In the genomic region with DNA sequence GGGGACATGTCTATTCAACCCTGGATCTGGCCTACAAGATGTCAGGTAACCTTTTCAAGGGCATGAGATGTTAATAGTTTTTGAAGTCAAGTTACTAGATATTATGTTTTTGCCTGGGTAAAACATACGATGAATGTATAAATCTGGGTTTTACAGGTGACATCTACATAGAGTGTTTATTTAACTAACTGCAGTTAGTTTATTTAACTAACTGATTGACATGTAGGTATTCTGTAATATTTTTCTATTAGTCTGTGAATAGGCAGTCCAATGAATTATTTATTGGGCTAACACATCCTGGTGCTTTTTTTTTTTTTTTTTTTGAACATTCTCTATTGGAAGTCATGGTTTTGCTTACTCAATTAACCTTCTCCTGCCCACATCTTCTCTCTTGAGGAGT, we compare ENCODE assay signal across 20 cellular contexts. TPM values are rescaled to one million over a fixed set of nuclear protein-coding genes. Genes with fewer than 3 reads are reported as not detected.
A peak's percentile ranks its signal among the peaks of the same experiment; 100 is the strongest.
DNase-seq lines count a peak whose midpoint lies in the region; ATAC-seq, FAIRE-seq and TF ChIP-seq lines count a peak whose summit lies in the region.
"Had no signal": no experiment of that assay in that cellular context is flagged by ENCODE, and none has a peak within 500 bp of the region (broad histone marks: within the 10 kb centered on the region; RNA-seq: fewer than 3 reads in every experiment).

No MANE protein-coding gene starts in this region.

- no peak for TF ChIP-seq EP300 in H1 (IDR thresholded peaks at IDR 0.05; ENCODE audit: borderline replicate concordance in 1 of 2, low read depth in 2 of 2, low read length in 2 of 2)

- no peaks in the 10 kb centered on the region for H3K27me3 Mint-ChIP-seq in T-helper 17 cell
- H3K27me3 Mint-ChIP-seq: B cell; CD4-positive, CD25-positive, alpha-beta regulatory T cell; CD8-positive, alpha-beta memory T cell had no signal

- H3K23me2 ChIP-seq in H1 (ENCODE audit: low read depth, low read length): no peaks in the 10 kb centered on the region

- no peak for FAIRE-seq in H1 (lab: Jason Lieb, UNC)
- FAIRE-seq: GM12878 had no signal

- TF ChIP-seq CTCF in HEK293 (tag by site-specific recombination; IDR thresholded peaks at IDR 0.05) (no peak), H1 (IDR thresholded peaks at IDR 0.05; ENCODE audit: control extremely low read depth in 1 of 3, insufficient read depth in 1 of 3, low read depth in 1 of 3, low read length in 3 of 3) (no peak), GM20000 (IDR thresholded peaks at IDR 0.05; ENCODE audit: extremely low read depth, missing control alignments) (no peak)

- no peaks in the 10 kb centered on the region for H3K79me2 ChIP-seq in H1 (ENCODE audit: control insufficient read depth in 1 of 2, insufficient read depth in 2 of 2, low read length in 2 of 2)

- peaks cover 22% of the 10 kb centered on the region for H3K4me1 Mint-ChIP-seq in T-helper 17 cell
- H3K4me1 Mint-ChIP-seq: B cell had no signal

- 89% methylated on average over 1 of the region's 1 CpG; no CpG with 5 or more reads in 1 of the 2 experiments for WGBS in H1 (ENCODE audit: extremely low coverage in 1 of 2, insufficient coverage in 1 of 2, insufficient read length in 1 of 2, insufficient replicate concordance in 2 of 2, low coverage in 1 of 2, low lambda C conversion rate in 2 of 2, missing lambda C conversion rate in 1 of 2), 2 experiments
- no CpG with 5 or more reads among the region's 1 CpG for WGBS in neuronal stem cell (ENCODE audit: extremely low coverage in 2 of 2, insufficient read length in 2 of 2, insufficient replicate concordance in 1 of 2), 2 donors

- H3K79me1 ChIP-seq in H1 (ENCODE audit: low read depth, low read length): no peaks in the 10 kb centered on the region
- H3K79me1 ChIP-seq in neuronal stem cell (ENCODE audit: low read depth, low read length): no peaks in the 10 kb centered on the region

- 0 out of 2 replicates have a peak overlapping the region, but pooled peaks have one; percentile 16 for H2AFZ ChIP-seq in H1 (ENCODE audit: low read length)
- peak overlapping the region; percentile 17 for H2AFZ ChIP-seq in neuronal stem cell (ENCODE audit: low read length)

- H3K27me3 ChIP-seq in H1 (replicated peaks in 1 of 4; ENCODE audit: control insufficient read depth in 3 of 4, extremely low read depth in 1 of 4, insufficient read depth in 3 of 4, low read length in 3 of 4) (no peaks in the 10 kb centered on the region), neuronal stem cell (ENCODE audit: control insufficient read depth in 3 of 3, insufficient read depth in 3 of 3, low read depth in 1 of 3, low read length in 3 of 3) (no peaks in the 10 kb centered on the region)
- H3K27me3 ChIP-seq: BLaER1 treated with 17β-estradiol and CSF1 and Interleukin-3, amounts not matched to agents 10 nM and 100 nM had no signal

- POLR2A ChIA-PET in HEK293 (lab: Yijun Ruan, JAX) (no interaction called here), H1 (lab: Charles Lee; ENCODE audit: partially characterized antibody) (no interaction called here)

- H3K4me3 ChIP-seq in HEK293 (ENCODE audit: low read depth, low read length) (no peak overlapping the region), H1 (ENCODE audit: extremely low read depth in 1 of 4, insufficient read depth in 2 of 4, low read depth in 3 of 4, low read length in 4 of 4) (no peak overlapping the region), neuronal stem cell (ENCODE audit: low read length in 2 of 2) (no peak overlapping the region)
- H3K4me3 ChIP-seq: BLaER1 treated with 17β-estradiol and CSF1 and Interleukin-3, amounts not matched to agents 10 nM and 100 nM; GM12878; GM23338 had no signal

- no peak for ATAC-seq in T-helper 17 cell
- ATAC-seq: GM12878, HCT116 had no signal

- no peak overlapping the region for H3K56ac ChIP-seq in H1 (replicated peaks; ENCODE audit: insufficient read length, low read depth, low read length)

- no peak for TF ChIP-seq POLR2A in H1 (IDR thresholded peaks at IDR 0.05; ENCODE audit: control extremely low read depth in 1 of 2, low read depth in 2 of 2, low read length in 2 of 2)

- no peaks in the 10 kb centered on the region for H3K4me1 ChIP-seq in HEK293 (ENCODE audit: control insufficient read depth, insufficient read depth, low read length)
- peaks cover 0 to 3% (median 0%) of the 10 kb centered on the region in 4 experiments; a peak in 1 of 7 replicates for H3K4me1 ChIP-seq in H1 (replicated peaks in 1 of 4; ENCODE audit: control insufficient read depth in 3 of 4, insufficient read depth in 4 of 4, low read length in 3 of 4)
- H3K4me1 ChIP-seq in neuronal stem cell (ENCODE audit: control insufficient read depth in 2 of 2, insufficient read depth in 1 of 2, low read depth in 1 of 2, low read length in 2 of 2): peaks cover 0 to 19% of the 10 kb centered on the region in 2 donors
- H3K4me1 ChIP-seq: BLaER1 treated with 17β-estradiol and CSF1 and Interleukin-3, amounts not matched to agents 10 nM and 100 nM had no signal

- H2AK5ac ChIP-seq in H1 (ENCODE audit: low read depth, low read length): no peak overlapping the region
- H2AK5ac ChIP-seq in neuronal stem cell (ENCODE audit: low read depth, low read length): no peak overlapping the region

- H2BK120ac ChIP-seq in H1 (replicated peaks; ENCODE audit: low read depth, low read length) (no peak overlapping the region), neuronal stem cell (ENCODE audit: low read depth, low read length) (no peak overlapping the region)

- H4K20me1 ChIP-seq in H1 (replicated peaks in 1 of 2; ENCODE audit: control insufficient read depth in 1 of 2, insufficient read depth in 2 of 2, low read length in 2 of 2): no peaks in the 10 kb centered on the region
- H4K20me1 ChIP-seq: BLaER1 treated with 17β-estradiol and CSF1 and Interleukin-3, amounts not matched to agents 10 nM and 100 nM had no signal

- no peak overlapping the region for H2BK15ac ChIP-seq in H1 (ENCODE audit: low read length)
- no peak overlapping the region for H2BK15ac ChIP-seq in neuronal stem cell (ENCODE audit: low read length)

- H3K14ac ChIP-seq in H1 (ENCODE audit: insufficient read length) (no peak overlapping the region), neuronal stem cell (ENCODE audit: low read length) (no peak overlapping the region)

- no peak for TF ChIP-seq RAD21 in H1 (IDR thresholded peaks at IDR 0.05 in 1 of 2, conservative IDR thresholded peaks at IDR 0.05 in 1 of 2; ENCODE audit: low read depth in 2 of 2, low read length in 2 of 2)

- H2BK12ac ChIP-seq in H1 (ENCODE audit: low read depth, low read length): no peak overlapping the region
- H2BK12ac ChIP-seq in neuronal stem cell (ENCODE audit: low read length): no peak overlapping the region

- no peak overlapping the region for H3K4me3 Mint-ChIP-seq in T-helper 17 cell
- H3K4me3 Mint-ChIP-seq: B cell; CD4-positive, CD25-positive, alpha-beta regulatory T cell; CD8-positive, alpha-beta memory T cell; GM23338 had no signal

- H4K8ac ChIP-seq in H1 (ENCODE audit: extremely low read depth, insufficient read depth, low read length) (no peak overlapping the region), neuronal stem cell (ENCODE audit: low read depth, low read length) (no peak overlapping the region)

- no peak overlapping the region for H3K23ac ChIP-seq in H1 (ENCODE audit: insufficient read length)
- no peak overlapping the region for H3K23ac ChIP-seq in neuronal stem cell (ENCODE audit: low read depth, low read length, poor library complexity)

- H3K27ac ChIP-seq in HEK293 (ENCODE audit: extremely low read depth, low read depth, low read length) (no peak overlapping the region), H1 (ENCODE audit: low read depth, low read length) (no peak overlapping the region), neuronal stem cell (replicated peaks; ENCODE audit: low read length) (no peak overlapping the region), substantia nigra (ENCODE audit: low read depth, low read length, poor library complexity, severe bottlenecking) (no peak overlapping the region)
- H3K27ac ChIP-seq: BLaER1 treated with 17β-estradiol and CSF1 and Interleukin-3, amounts not matched to agents 10 nM and 100 nM had no signal

- H3K4ac ChIP-seq in H1 (replicated peaks; ENCODE audit: insufficient read length, low read depth, low read length) (no peak overlapping the region), neuronal stem cell (ENCODE audit: low read length) (no peak overlapping the region)

- DNase-seq in T-helper 17 cell (no peak), H1 (ENCODE audit: low read depth in 1 of 2, low spot score in 2 of 2) (no peak), neuronal stem cell (ENCODE audit: low spot score) (no peak), HuH-7.5 (ENCODE audit: low spot score) (no peak), substantia nigra (lab: John Stamatoyannopoulos, UW) (no peak), GM20000 (ENCODE audit: low spot score) (no peak)
- DNase-seq: 8988T; CD4-positive, CD25-positive, alpha-beta regulatory T cell; CD8-positive, alpha-beta memory T cell; COR-L47; DMS 273 treated with DMSO at 0.1 percent for 48 hours; DMS53; DND-41; EL had no signal

- H3K9me3 ChIP-seq in HEK293 (ENCODE audit: control insufficient read depth, insufficient read depth, low read depth, low read length): no peaks in the 10 kb centered on the region
- H3K9me3 ChIP-seq in T-helper 17 cell (ENCODE audit: control insufficient read depth, low read length, poor library complexity, severe bottlenecking): no peaks in the 10 kb centered on the region
- no peaks in the 10 kb centered on the region for H3K9me3 ChIP-seq in H1 (ENCODE audit: insufficient read depth in 2 of 2, low read depth in 1 of 2, low read length in 1 of 2)
- no peaks in the 10 kb centered on the region for H3K9me3 ChIP-seq in neuronal stem cell (replicated peaks in 1 of 2; ENCODE audit: control insufficient read depth in 2 of 2, insufficient read depth in 1 of 2, low read depth in 1 of 2, low read length in 2 of 2)
- H3K9me3 ChIP-seq: BLaER1 treated with 17β-estradiol and CSF1 and Interleukin-3, amounts not matched to agents 10 nM and 100 nM had no signal

- H2BK20ac ChIP-seq in H1 (ENCODE audit: low read length): no peak overlapping the region

- H3K9ac ChIP-seq in H1 (replicated peaks in 1 of 4; ENCODE audit: extremely low read depth in 1 of 4, low read depth in 3 of 4, low read length in 3 of 4) (no peak overlapping the region), neuronal stem cell (ENCODE audit: low read depth, low read length, poor library complexity) (no peak overlapping the region)
- H3K9ac ChIP-seq: BLaER1 treated with 17β-estradiol and CSF1 and Interleukin-3, amounts not matched to agents 10 nM and 100 nM had no signal

- no peaks in the 10 kb centered on the region for H3K36me3 Mint-ChIP-seq in T-helper 17 cell (ENCODE audit: low read depth)

- H4K91ac ChIP-seq in H1 (replicated peaks; ENCODE audit: insufficient read length, low read length): no peak overlapping the region
- no peak overlapping the region for H4K91ac ChIP-seq in neuronal stem cell (ENCODE audit: low read depth, low read length, poor library complexity)

- CTCF ChIA-PET in HEK293 (lab: Yijun Ruan, JAX) (no interaction called here), H1 (lab: Charles Lee; ENCODE audit: partially characterized antibody) (no interaction called here)

- H2BK5ac ChIP-seq in H1 (ENCODE audit: low read depth, low read length): no peak overlapping the region
- H2BK5ac ChIP-seq in neuronal stem cell (ENCODE audit: low read length): no peak overlapping the region

- H3K36me3 ChIP-seq in HEK293 (ENCODE audit: control insufficient read depth in 2 of 2, insufficient read depth in 1 of 2, low read length in 2 of 2) (no peaks in the 10 kb centered on the region), H1 (ENCODE audit: control insufficient read depth in 2 of 4, insufficient read depth in 4 of 4, low read length in 3 of 4) (no peaks in the 10 kb centered on the region), neuronal stem cell (replicated peaks in 1 of 2; ENCODE audit: control insufficient read depth in 2 of 2, insufficient read depth in 2 of 2, low read length in 2 of 2) (no peaks in the 10 kb centered on the region)
- H3K36me3 ChIP-seq: BLaER1 treated with 17β-estradiol and CSF1 and Interleukin-3, amounts not matched to agents 10 nM and 100 nM had no signal

- H3K27ac Mint-ChIP-seq in T-helper 17 cell: peak overlapping the region; percentile 75
- H3K27ac Mint-ChIP-seq: B cell, GM23338 had no signal

- no peak overlapping the region for H4K5ac ChIP-seq in H1 (ENCODE audit: insufficient read length, low read depth, low read length)

- H3K18ac ChIP-seq in H1 (ENCODE audit: extremely low read depth, low read length) (no peak overlapping the region), neuronal stem cell (ENCODE audit: low read length) (no peak overlapping the region)

- H3K4me2 ChIP-seq in H1 (ENCODE audit: insufficient read depth in 1 of 2, low read depth in 2 of 2, low read length in 2 of 2) (no peak overlapping the region), neuronal stem cell (ENCODE audit: insufficient read depth, low read length, poor library complexity, severe bottlenecking) (no peak overlapping the region)
- H3K4me2 ChIP-seq: BLaER1 treated with 17β-estradiol and CSF1 and Interleukin-3, amounts not matched to agents 10 nM and 100 nM; GM23338 had no signal

RNA-seq across cellular contexts. Expression of a gene that starts 38.7 kb away (rescaled TPM):
- total RNA-seq in T-helper 17 cell: 10 to 100 TPM; 96.4 to 98.9 TPM
- 42.0 and 46.8 TPM in 2 replicates for total RNA-seq in H1 (2021; fragmentation: NEBNext Ultra II Directional; extraction: Animal tissue kit (Norgen Biotek cat#: 25700))
- polyA plus RNA-seq in H1 (2011; rRNA removed): 7.4 and 8.0 TPM in 2 replicates
- polyA plus RNA-seq in H1 (2011; cell fraction: cytosol; rRNA removed): 10.7 TPM
- 18.1 TPM for polyA plus RNA-seq in H1 (2011; cell fraction: nucleus; rRNA removed)
- 16.8 to 23.1 TPM (median 21.9 TPM) in 4 replicates for polyA plus RNA-seq in H1 (2012, experiment 1 of 2)
- polyA plus RNA-seq in H1 (2012, experiment 2 of 2): 3.9 TPM
- 29.1 TPM for polyA plus RNA-seq in H1 (2013, experiment 1 of 2)
- polyA plus RNA-seq in H1 (2013, experiment 2 of 2): 27.4 TPM
- 19.4 and 27.7 TPM in 2 replicates for polyA minus RNA-seq in H1 (2011; rRNA and poly(A)+ RNA removed)
- polyA minus RNA-seq in H1 (2011; cell fraction: cytosol; rRNA and poly(A)+ RNA removed): 15.3 TPM
- polyA minus RNA-seq in H1 (2011; cell fraction: nucleus; rRNA and poly(A)+ RNA removed): 39.4 TPM
- 3.5 TPM for polyA plus RNA-seq in neuronal stem cell (2013, experiment 1 of 2)
- polyA plus RNA-seq in neuronal stem cell (2013, experiment 2 of 2): 3.1 TPM
